Comparison of ENCODE assay signal across 17 cellular contexts in the genomic region with DNA sequence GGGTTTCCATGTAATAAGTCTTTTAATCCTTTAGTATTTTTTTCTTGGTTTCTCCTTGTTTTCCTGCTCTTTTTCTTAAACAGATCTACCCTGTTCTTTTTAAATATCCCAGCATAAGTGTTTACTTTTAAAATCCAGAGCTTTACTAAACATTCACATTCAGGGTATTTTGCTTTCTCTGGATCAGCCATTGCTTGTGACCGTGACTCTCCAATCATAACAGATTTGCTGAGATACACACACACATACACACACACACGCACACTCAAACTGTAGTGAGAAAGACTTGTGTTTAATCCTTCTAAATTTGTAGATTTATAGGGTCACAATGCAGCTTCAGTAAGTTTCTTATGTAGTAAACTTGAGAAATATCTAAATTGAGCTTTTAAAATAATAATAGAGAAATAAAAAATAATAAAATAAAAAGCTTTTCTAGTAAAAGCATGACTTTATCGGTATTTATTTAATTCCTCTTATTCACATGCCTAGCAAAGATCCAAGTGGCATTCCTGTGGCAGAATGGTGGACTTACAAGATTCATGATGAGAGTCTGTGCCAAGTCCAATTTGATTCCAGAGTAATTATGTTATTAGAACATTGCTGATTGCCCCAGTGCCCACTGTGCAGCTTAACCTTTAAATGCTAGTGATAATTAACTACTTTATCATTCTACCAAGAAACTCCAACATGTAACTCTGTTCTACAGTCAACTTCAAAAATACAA.
DNase-seq lines count a peak whose midpoint lies in the region; ATAC-seq and TF ChIP-seq lines count a peak whose summit lies in the region.
"Had no signal": no experiment of that assay in that cellular context is flagged by ENCODE, and none has a peak within 500 bp of the region (broad histone marks: within the 10 kb centered on the region; RNA-seq: fewer than 3 reads in every experiment).

No MANE protein-coding gene starts in this region.

- H4K20me1 ChIP-seq in SK-N-SH (ENCODE audit: insufficient read depth): peaks cover 16% of the 10 kb centered on the region

- H3K9ac ChIP-seq in SK-N-SH: no peak overlapping the region
- H3K9ac ChIP-seq in mesendoderm (ENCODE audit: low read length): no peak overlapping the region

- H2BK15ac ChIP-seq in mesendoderm (replicated peaks; ENCODE audit: low read depth): no peak overlapping the region

- no peaks in the 10 kb centered on the region for H3K9me3 ChIP-seq in SK-N-SH

- WGBS in SK-N-SH (ENCODE audit: low lambda C conversion rate): 92% methylated on average over 3 of the region's 3 CpGs
- WGBS in mesendoderm (ENCODE audit: extremely low coverage, insufficient coverage, low lambda C conversion rate): no CpG with 5 or more reads among the region's 3 CpGs

- no peak overlapping the region for H4K8ac ChIP-seq in mesendoderm (ENCODE audit: low read depth, low read length)

- H2BK120ac ChIP-seq in mesendoderm (ENCODE audit: low read depth, low read length): no peak overlapping the region

- H3K4ac ChIP-seq in mesendoderm (ENCODE audit: low read depth, low read length): no peak overlapping the region

- no peak overlapping the region for H3K18ac ChIP-seq in mesendoderm (ENCODE audit: low read length)

- H3K4me3 ChIP-seq in SK-N-SH (ENCODE audit: low read depth in 2 of 2, low read length in 1 of 2) (no peak overlapping the region), mesendoderm (ENCODE audit: low read length) (no peak overlapping the region)
- H3K4me3 ChIP-seq: GM12878 had no signal

- H3K36me3 ChIP-seq in SK-N-SH (replicated peaks in 1 of 2; ENCODE audit: control insufficient read depth in 1 of 2, insufficient read depth in 2 of 2, low read length in 1 of 2): peaks cover 18% of the 10 kb centered on the region in 2 experiments
- H3K36me3 ChIP-seq in mesendoderm (ENCODE audit: control insufficient read depth, insufficient read depth, low read length): no peaks in the 10 kb centered on the region

- no peaks in the 10 kb centered on the region for H3K9me2 ChIP-seq in SK-N-SH

- no peak overlapping the region for H2BK5ac ChIP-seq in mesendoderm (ENCODE audit: low read length)

- H3K23ac ChIP-seq in mesendoderm (ENCODE audit: low read length): no peak overlapping the region

- H2AK5ac ChIP-seq in mesendoderm (ENCODE audit: low read length): no peak overlapping the region

- peaks cover 4% of the 10 kb centered on the region for H3K79me1 ChIP-seq in mesendoderm (ENCODE audit: low read length)

- TF ChIP-seq RAD21 in SK-N-SH (IDR thresholded peaks at IDR 0.05; ENCODE audit: low read length): no peak

- DNase-seq in SK-N-SH: no peak
- DNase-seq in NCI-H69 (lab: John Stamatoyannopoulos, UW): peak; percentile 48
- peak; percentile 40 for DNase-seq in iris pigment epithelial cell (ENCODE audit: low read depth)
- no peak for DNase-seq in activated effector memory CD4-positive, alpha-beta T cell treated with Interleukin-2 at 50 U/mL for 16 hours
- DNase-seq in mesendoderm: no peak
- no peak for DNase-seq in activated CD8-positive, alpha-beta memory T cell treated with anti-CD3 and anti-CD28 coated beads for 24 hours
- DNase-seq: 8988T, C1 segment of cervical spinal cord, Calu3, DND-41, NCI-H146, NCI-H2081, NCI-H510A treated with DMSO at 0.1 percent for 48 hours, T-helper 1 cell had no signal

- peaks cover 6% of the 10 kb centered on the region for H3F3A ChIP-seq in SK-N-SH (replicated peaks; ENCODE audit: insufficient read depth)

- ATAC-seq in SK-N-SH treated with all-trans-retinoic acid at 6 μM for 48 hours (no peak), GM19452 (IDR thresholded peaks at IDR 0.05; ENCODE audit: unreplicated experiment) (no peak)
- ATAC-seq: GM12878 had no signal

- no peaks in the 10 kb centered on the region; a peak in 1 of 4 replicates for H3K4me1 ChIP-seq in SK-N-SH (ENCODE audit: control insufficient read depth in 1 of 2, insufficient read depth in 2 of 2, low read depth in 1 of 2, low read length in 1 of 2)
- no peaks in the 10 kb centered on the region for H3K4me1 ChIP-seq in mesendoderm (ENCODE audit: control insufficient read depth, low read depth, low read length)

- H3K27ac ChIP-seq in SK-N-SH (ENCODE audit: low read depth in 2 of 2, low read length in 1 of 2) (no peak overlapping the region), mesendoderm (ENCODE audit: low read depth, low read length) (no peak overlapping the region)

- no peak overlapping the region for H3K56ac ChIP-seq in mesendoderm (ENCODE audit: low read length)

- H4K5ac ChIP-seq in mesendoderm (ENCODE audit: low read length): no peak overlapping the region

- TF ChIP-seq EP300 in SK-N-SH (IDR thresholded peaks at IDR 0.05; ENCODE audit: borderline replicate concordance in 1 of 2, low read depth in 1 of 2, low read length in 1 of 2): no peak

- H3K4me2 ChIP-seq in SK-N-SH (no peak overlapping the region), mesendoderm (ENCODE audit: low read length) (no peak overlapping the region)

- POLR2A ChIA-PET in SK-N-SH (lab: Yijun Ruan, JAX): no interaction called here

- peaks cover 25% of the 10 kb centered on the region; the same call in 1 of the 2 replicates for H3K79me2 ChIP-seq in SK-N-SH (ENCODE audit: insufficient read depth)
- no peaks in the 10 kb centered on the region for H3K79me2 ChIP-seq in mesendoderm (ENCODE audit: control insufficient read depth, insufficient read depth, low read length)

- TF ChIP-seq CTCF in SK-N-SH (IDR thresholded peaks at IDR 0.05): no peak

- H2AFZ ChIP-seq in SK-N-SH (ENCODE audit: low read depth): no peak overlapping the region

- H3K27me3 ChIP-seq in SK-N-SH (ENCODE audit: insufficient read depth) (no peaks in the 10 kb centered on the region), mesendoderm (ENCODE audit: insufficient read depth, low read length, poor library complexity) (no peaks in the 10 kb centered on the region)

- CTCF ChIA-PET in SK-N-SH (lab: Yijun Ruan, JAX): no interaction called here

TF ChIP-seq in SK-N-SH treated with all-trans-retinoic acid at 6 μM for 48 hours, 23 proteins besides CTCF, POLR2A, EP300 and RAD21:
- TF ChIP-seq TOX (CRISPR knock-in tag; IDR thresholded peaks at IDR 0.05; ENCODE audit: borderline replicate concordance): no peak
- TF ChIP-seq, protein P1, sequence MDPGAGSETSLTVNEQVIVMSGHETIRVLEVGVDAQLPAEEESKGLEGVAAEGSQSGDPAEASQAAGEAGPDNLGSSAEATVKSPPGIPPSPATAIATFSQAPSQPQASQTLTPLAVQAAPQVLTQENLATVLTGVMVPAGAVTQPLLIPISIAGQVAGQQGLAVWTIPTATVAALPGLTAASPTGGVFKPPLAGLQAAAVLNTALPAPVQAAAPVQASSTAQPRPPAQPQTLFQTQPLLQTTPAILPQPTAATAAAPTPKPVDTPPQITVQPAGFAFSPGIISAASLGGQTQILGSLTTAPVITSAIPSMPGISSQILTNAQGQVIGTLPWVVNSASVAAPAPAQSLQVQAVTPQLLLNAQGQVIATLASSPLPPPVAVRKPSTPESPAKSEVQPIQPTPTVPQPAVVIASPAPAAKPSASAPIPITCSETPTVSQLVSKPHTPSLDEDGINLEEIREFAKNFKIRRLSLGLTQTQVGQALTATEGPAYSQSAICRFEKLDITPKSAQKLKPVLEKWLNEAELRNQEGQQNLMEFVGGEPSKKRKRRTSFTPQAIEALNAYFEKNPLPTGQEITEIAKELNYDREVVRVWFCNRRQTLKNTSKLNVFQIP (CRISPR knock-in tag; IDR thresholded peaks at IDR 0.05; ENCODE audit: borderline replicate concordance, low read depth): no peak
- peak; percentile 14; the same call in 1 of the 2 replicates for TF ChIP-seq ISL1 (CRISPR knock-in tag; IDR thresholded peaks at IDR 0.05)

TF ChIP-seq in SK-N-SH, 30 proteins besides CTCF, POLR2A, EP300 and RAD21 (continues in another document):
- TF ChIP-seq YY1 (IDR thresholded peaks at IDR 0.05; ENCODE audit: low read depth) (no peak), MEF2A (IDR thresholded peaks at IDR 0.05; ENCODE audit: borderline replicate concordance, low read depth) (no peak), RCOR1 (IDR thresholded peaks at IDR 0.05; ENCODE audit: low read length) (no peak), NRF1 (IDR thresholded peaks at IDR 0.05; ENCODE audit: low read depth, low read length) (no peak), TCF12 (IDR thresholded peaks at IDR 0.05) (no peak), TAF1 (IDR thresholded peaks at IDR 0.05; ENCODE audit: borderline replicate concordance, low read depth, low read length) (no peak), SMC3 (IDR thresholded peaks at IDR 0.05; ENCODE audit: low read depth, low read length) (no peak), SIN3A (IDR thresholded peaks at IDR 0.05; ENCODE audit: borderline replicate concordance, low read depth, low read length) (no peak), FOXJ3 (CRISPR knock-in tag; IDR thresholded peaks at IDR 0.05) (no peak), TEAD4 (IDR thresholded peaks at IDR 0.05; ENCODE audit: borderline replicate concordance, insufficient read depth) (no peak), FOSL2 (IDR thresholded peaks at IDR 0.05; ENCODE audit: borderline replicate concordance, low read depth) (no peak), GATA2 (CRISPR knock-in tag; IDR thresholded peaks at IDR 0.05) (no peak), EZH2phosphoT487 (IDR thresholded peaks at IDR 0.05; ENCODE audit: borderline replicate concordance, low read depth) (no peak)
- TF ChIP-seq, protein P2, sequence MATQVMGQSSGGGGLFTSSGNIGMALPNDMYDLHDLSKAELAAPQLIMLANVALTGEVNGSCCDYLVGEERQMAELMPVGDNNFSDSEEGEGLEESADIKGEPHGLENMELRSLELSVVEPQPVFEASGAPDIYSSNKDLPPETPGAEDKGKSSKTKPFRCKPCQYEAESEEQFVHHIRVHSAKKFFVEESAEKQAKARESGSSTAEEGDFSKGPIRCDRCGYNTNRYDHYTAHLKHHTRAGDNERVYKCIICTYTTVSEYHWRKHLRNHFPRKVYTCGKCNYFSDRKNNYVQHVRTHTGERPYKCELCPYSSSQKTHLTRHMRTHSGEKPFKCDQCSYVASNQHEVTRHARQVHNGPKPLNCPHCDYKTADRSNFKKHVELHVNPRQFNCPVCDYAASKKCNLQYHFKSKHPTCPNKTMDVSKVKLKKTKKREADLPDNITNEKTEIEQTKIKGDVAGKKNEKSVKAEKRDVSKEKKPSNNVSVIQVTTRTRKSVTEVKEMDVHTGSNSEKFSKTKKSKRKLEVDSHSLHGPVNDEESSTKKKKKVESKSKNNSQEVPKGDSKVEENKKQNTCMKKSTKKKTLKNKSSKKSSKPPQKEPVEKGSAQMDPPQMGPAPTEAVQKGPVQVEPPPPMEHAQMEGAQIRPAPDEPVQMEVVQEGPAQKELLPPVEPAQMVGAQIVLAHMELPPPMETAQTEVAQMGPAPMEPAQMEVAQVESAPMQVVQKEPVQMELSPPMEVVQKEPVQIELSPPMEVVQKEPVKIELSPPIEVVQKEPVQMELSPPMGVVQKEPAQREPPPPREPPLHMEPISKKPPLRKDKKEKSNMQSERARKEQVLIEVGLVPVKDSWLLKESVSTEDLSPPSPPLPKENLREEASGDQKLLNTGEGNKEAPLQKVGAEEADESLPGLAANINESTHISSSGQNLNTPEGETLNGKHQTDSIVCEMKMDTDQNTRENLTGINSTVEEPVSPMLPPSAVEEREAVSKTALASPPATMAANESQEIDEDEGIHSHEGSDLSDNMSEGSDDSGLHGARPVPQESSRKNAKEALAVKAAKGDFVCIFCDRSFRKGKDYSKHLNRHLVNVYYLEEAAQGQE (IDR thresholded peaks at IDR 0.05; ENCODE audit: low read depth, low read length): no peak

Comparison
In these comparisons a context has a peak if more than half of its experiments do, and no peak if none do; other contexts are left out.
1. DNase-seq: peak in NCI-H69 (single experiment) and iris pigment epithelial cell (single experiment); none in SK-N-SH (single experiment), activated effector memory CD4-positive, alpha-beta T cell treated with Interleukin-2 at 50 U/mL for 16 hours (single experiment), mesendoderm (single experiment) and activated CD8-positive, alpha-beta memory T cell treated with anti-CD3 and anti-CD28 coated beads for 24 hours (single experiment).